8 cellular contexts compared by ENCODE assay signal in the genomic region with DNA sequence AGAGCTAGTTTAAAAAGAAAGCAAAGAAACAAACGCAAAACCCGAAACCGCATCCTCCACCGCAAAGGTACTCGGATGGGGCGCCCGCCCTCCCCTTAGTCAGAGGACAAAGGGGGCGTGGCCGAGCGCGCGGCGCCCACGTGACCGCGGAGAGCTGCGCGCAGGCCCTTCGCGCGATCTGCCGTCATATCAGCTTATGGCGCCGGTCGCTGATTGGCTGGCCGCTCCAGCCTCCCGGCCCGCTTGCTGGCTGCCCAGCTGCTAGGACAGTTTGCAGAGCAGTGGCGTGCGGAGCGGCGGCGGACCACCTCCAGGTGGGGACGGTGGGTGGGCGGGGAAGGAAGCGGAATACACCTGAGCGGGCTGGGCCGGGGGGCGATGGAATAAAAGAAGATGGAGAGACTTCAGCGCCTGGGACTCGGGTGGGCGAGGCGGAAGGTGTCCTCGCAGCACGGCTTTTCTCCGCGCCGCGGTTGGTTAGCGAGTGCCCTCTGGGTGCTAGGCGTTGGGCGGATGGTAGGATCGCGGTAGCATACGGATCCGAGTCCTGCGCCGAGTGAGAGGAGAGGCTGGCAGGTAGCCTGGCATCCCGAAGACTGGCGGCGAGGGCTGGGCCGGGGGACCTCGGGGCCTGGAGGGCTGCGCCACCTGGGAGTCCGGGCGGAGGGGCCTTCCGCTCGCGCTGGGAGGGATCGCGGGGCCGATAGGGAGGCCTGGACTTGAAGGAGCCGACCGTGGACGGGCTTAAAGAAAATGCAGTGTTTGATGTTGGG. TPM values are rescaled to one million over a fixed set of nuclear protein-coding genes. Genes with fewer than 3 reads are reported as not detected.
A peak's percentile ranks its signal among the peaks of the same experiment; 100 is the strongest.
DNase-seq lines count a peak whose midpoint lies in the region; FAIRE-seq and TF ChIP-seq lines count a peak whose summit lies in the region.

A gene with protein sequence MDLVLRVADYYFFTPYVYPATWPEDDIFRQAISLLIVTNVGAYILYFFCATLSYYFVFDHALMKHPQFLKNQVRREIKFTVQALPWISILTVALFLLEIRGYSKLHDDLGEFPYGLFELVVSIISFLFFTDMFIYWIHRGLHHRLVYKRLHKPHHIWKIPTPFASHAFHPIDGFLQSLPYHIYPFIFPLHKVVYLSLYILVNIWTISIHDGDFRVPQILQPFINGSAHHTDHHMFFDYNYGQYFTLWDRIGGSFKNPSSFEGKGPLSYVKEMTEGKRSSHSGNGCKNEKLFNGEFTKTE (plus strand): TSS at position 269 of the 773 bp plus-strand sequence. CDS start 10,605 bp downstream, outside the sequence.

- peak within 1 kb of the TSS; percentile 90 for H3K4me3 Mint-ChIP-seq in activated naive CD4-positive, alpha-beta T cell treated with anti-CD3 and anti-CD28 coated beads for 36 hours

- POLR2A ChIA-PET in HEK293T (lab: Yijun Ruan, JAX) = interaction anchor here (0.6 to 1.8 kb wide), 15 partner anchors 8 to 282 kb away, joined by 3 to 14 read pairs (median 4); no protein-coding TSS in a partner anchor

- H2BK120ac ChIP-seq in neuronal stem cell (ENCODE audit: low read depth, low read length) = no peak within 1 kb of the TSS

- peaks cover 32% of the 10 kb centered on the region for H3K4me1 Mint-ChIP-seq in activated naive CD4-positive, alpha-beta T cell treated with anti-CD3 and anti-CD28 coated beads for 36 hours (ENCODE audit: low read depth)

- FAIRE-seq in frontal cortex (lab: Jason Lieb, UNC) = no peak

- peak within 1 kb of the TSS; percentile 96 for H3K18ac ChIP-seq in neuronal stem cell (ENCODE audit: low read length)

- no peak within 1 kb of the TSS for H4K91ac ChIP-seq in neuronal stem cell (ENCODE audit: low read depth, low read length, poor library complexity)

- TF ChIP-seq CTCF in subcutaneous adipose tissue (IDR thresholded peaks at IDR 0.05; ENCODE audit: low read depth) = no peak

- H2AFZ ChIP-seq in neuronal stem cell (ENCODE audit: low read length) = peak within 1 kb of the TSS; percentile 72

- H3K4me3 ChIP-seq in neuronal stem cell (ENCODE audit: low read length in 2 of 2) = peak within 1 kb of the TSS; percentile 88 to 94

- peak within 1 kb of the TSS; percentile 93 for H3K9ac ChIP-seq in neuronal stem cell (ENCODE audit: low read depth, low read length, poor library complexity)

- H3K79me1 ChIP-seq in neuronal stem cell (ENCODE audit: low read depth, low read length) = peaks cover 2% of the 10 kb centered on the region

- H2AK5ac ChIP-seq in neuronal stem cell (ENCODE audit: low read depth, low read length) = peak within 1 kb of the TSS; percentile 39

- intact Hi-C loops in activated naive CD4-positive, alpha-beta T cell treated with anti-CD3 and anti-CD28 coated beads for 36 hours (cut with micrococcal nuclease) = loop anchor here (1.0 to 2.0 kb wide), 6 partner anchors 16 to 956 kb away; a partner anchor contains a TSS

- no peak within 1 kb of the TSS for H4K8ac ChIP-seq in neuronal stem cell (ENCODE audit: low read depth, low read length)

- H3K36me3 Mint-ChIP-seq in activated naive CD4-positive, alpha-beta T cell treated with anti-CD3 and anti-CD28 coated beads for 36 hours (ENCODE audit: low read depth) = no peaks in the 10 kb centered on the region

- no peak within 1 kb of the TSS for H2BK12ac ChIP-seq in neuronal stem cell (ENCODE audit: low read length)

- peak within 1 kb of the TSS; percentile 78 for H3K4me2 ChIP-seq in neuronal stem cell (ENCODE audit: insufficient read depth, low read length, poor library complexity, severe bottlenecking)

- peak within 1 kb of the TSS; percentile 28 for H2BK15ac ChIP-seq in neuronal stem cell (ENCODE audit: low read length)

- CTCF ChIA-PET in HEK293T (lab: Yijun Ruan, JAX) = interaction anchor here (0.6 kb wide), 2 partner anchors 178 to 298 kb away, joined by 3 read pairs; no protein-coding TSS in a partner anchor
- CTCF ChIA-PET in activated naive CD4-positive, alpha-beta T cell treated with anti-CD3 and anti-CD28 coated beads for 36 hours (lab: Charles Lee) = interaction anchor here (1.2 to 2.2 kb wide), 2 partner anchors 42 to 98 kb away, joined by 3 to 5 read pairs; no protein-coding TSS in a partner anchor

- DNase-seq in GF-D8 (lab: John Stamatoyannopoulos, UW) = peak; percentile 99
- DNase-seq in HEK293T (ENCODE audit: extremely low spot score) = peak; percentile 95
- peak; percentile 87 for DNase-seq in MV-4-11 (lab: John Stamatoyannopoulos, UW)
- DNase-seq in SK-MEL-5 (ENCODE audit: low read depth, low spot score) = peak; percentile 87
- DNase-seq in activated naive CD4-positive, alpha-beta T cell treated with anti-CD3 and anti-CD28 coated beads for 36 hours = peak; percentile 97
- peak; percentile 89 to 91 for DNase-seq in frontal cortex (ENCODE audit: low spot score in 2 of 2)
- DNase-seq in neuronal stem cell (ENCODE audit: low spot score) = peak; percentile 89

- peak within 1 kb of the TSS; percentile 95 for H3K27ac Mint-ChIP-seq in activated naive CD4-positive, alpha-beta T cell treated with anti-CD3 and anti-CD28 coated beads for 36 hours

- no peak within 1 kb of the TSS for H3K4ac ChIP-seq in neuronal stem cell (ENCODE audit: low read length)

- peaks cover 0 to 33% of the 10 kb centered on the region in 2 donors for H3K36me3 ChIP-seq in neuronal stem cell (replicated peaks in 1 of 2; ENCODE audit: control insufficient read depth in 2 of 2, insufficient read depth in 2 of 2, low read length in 2 of 2)

- peaks cover 1 to 12% of the 10 kb centered on the region in 2 donors for H3K4me1 ChIP-seq in neuronal stem cell (ENCODE audit: control insufficient read depth in 2 of 2, insufficient read depth in 1 of 2, low read depth in 1 of 2, low read length in 2 of 2)

- peak within 1 kb of the TSS; percentile 62 for H3K23ac ChIP-seq in neuronal stem cell (ENCODE audit: low read depth, low read length, poor library complexity)

- H3K27me3 Mint-ChIP-seq in activated naive CD4-positive, alpha-beta T cell treated with anti-CD3 and anti-CD28 coated beads for 36 hours (ENCODE audit: low read depth) = no peaks in the 10 kb centered on the region

- no CpG with 5 or more reads among the region's 75 CpGs for WGBS in neuronal stem cell (ENCODE audit: extremely low coverage in 2 of 2, insufficient read length in 2 of 2, insufficient replicate concordance in 1 of 2), 2 donors

- H2BK5ac ChIP-seq in neuronal stem cell (ENCODE audit: low read length) = peak within 1 kb of the TSS; percentile 93

- no peaks in the 10 kb centered on the region for H3K27me3 ChIP-seq in neuronal stem cell (ENCODE audit: control insufficient read depth in 3 of 3, insufficient read depth in 3 of 3, low read depth in 1 of 3, low read length in 3 of 3)

- no peak within 1 kb of the TSS for H3K14ac ChIP-seq in neuronal stem cell (ENCODE audit: low read length)

- peak within 1 kb of the TSS; percentile 38 for H3K27ac ChIP-seq in neuronal stem cell (replicated peaks; ENCODE audit: low read length)

- peaks cover 0 to 31% of the 10 kb centered on the region in 2 donors for H3K9me3 ChIP-seq in neuronal stem cell (replicated peaks in 1 of 2; ENCODE audit: control insufficient read depth in 2 of 2, insufficient read depth in 1 of 2, low read depth in 1 of 2, low read length in 2 of 2)

- in situ Hi-C loops in SK-MEL-5 (cut with HindIII; ENCODE audit: low pct_unique_long_range_greater_than_20kb, low sequenced_read_pairs) = no loop called here

- H3K9me3 Mint-ChIP-seq in activated naive CD4-positive, alpha-beta T cell treated with anti-CD3 and anti-CD28 coated beads for 36 hours = peaks cover 4% of the 10 kb centered on the region

TF ChIP-seq in HEK293T, 16 proteins besides CTCF, POLR2A, EP300 and RAD21:
- TF ChIP-seq FOXM1 (IDR thresholded peaks at IDR 0.05; ENCODE audit: borderline replicate concordance) (no peak), SP1 (IDR thresholded peaks at IDR 0.05) (no peak), L3MBTL2 (conservative IDR thresholded peaks at IDR 0.05) (peak; percentile 55; the same call in 1 of the 2 replicates), CTBP1 (IDR thresholded peaks at IDR 0.05; ENCODE audit: borderline replicate concordance) (peak; percentile 17; the same call in 1 of the 2 replicates), ARNT (IDR thresholded peaks at IDR 0.05) (0 out of 2 replicates have a peak, but pooled peaks have one; percentile 46)
- TF ChIP-seq, protein P1, sequence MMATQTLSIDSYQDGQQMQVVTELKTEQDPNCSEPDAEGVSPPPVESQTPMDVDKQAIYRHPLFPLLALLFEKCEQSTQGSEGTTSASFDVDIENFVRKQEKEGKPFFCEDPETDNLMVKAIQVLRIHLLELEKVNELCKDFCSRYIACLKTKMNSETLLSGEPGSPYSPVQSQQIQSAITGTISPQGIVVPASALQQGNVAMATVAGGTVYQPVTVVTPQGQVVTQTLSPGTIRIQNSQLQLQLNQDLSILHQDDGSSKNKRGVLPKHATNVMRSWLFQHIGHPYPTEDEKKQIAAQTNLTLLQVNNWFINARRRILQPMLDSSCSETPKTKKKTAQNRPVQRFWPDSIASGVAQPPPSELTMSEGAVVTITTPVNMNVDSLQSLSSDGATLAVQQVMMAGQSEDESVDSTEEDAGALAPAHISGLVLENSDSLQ (IDR thresholded peaks at IDR 0.05) = peak; percentile 49; the same call in 1 of the 2 replicates
TF ChIP-seq in HEK293T: peak in this region for 4.

RNA-seq across cellular contexts. Expression of the gene that starts here (rescaled TPM):
- total RNA-seq in SK-MEL-5 (2014; rRNA removed; shearing (Covaris generic)) = 40.4 and 44.9 TPM in 2 replicates
- polyA plus RNA-seq in SK-MEL-5 (2015; cell fraction: cytosol; rRNA removed) = 31.8 and 38.6 TPM in 2 replicates
- 22.8 and 26.2 TPM in 2 replicates for polyA plus RNA-seq in SK-MEL-5 (2015; cell fraction: nucleus; rRNA removed)
- total RNA-seq in activated naive CD4-positive, alpha-beta T cell treated with anti-CD3 and anti-CD28 coated beads for 36 hours = 10 to 100 TPM; 29.6 to 31.7 TPM
- total RNA-seq in frontal cortex (170 TPM), subcutaneous adipose tissue (10 to 100 TPM; 12.2 to 42.1 (median 26.3) TPM)
- 69.6 TPM for polyA plus RNA-seq in neuronal stem cell (2013, experiment 1 of 2)
- polyA plus RNA-seq in neuronal stem cell (2013, experiment 2 of 2) = 67.4 TPM

Comparison
In these comparisons a context has a peak if more than half of its experiments do, and no peak if none do; other contexts are left out.
1. Peak in every context shown above with its lines: DNase-seq, H3K4me3 ChIP-seq and H3K27ac ChIP-seq.